20 cellular contexts compared by ENCODE assay signal in the genomic region with DNA sequence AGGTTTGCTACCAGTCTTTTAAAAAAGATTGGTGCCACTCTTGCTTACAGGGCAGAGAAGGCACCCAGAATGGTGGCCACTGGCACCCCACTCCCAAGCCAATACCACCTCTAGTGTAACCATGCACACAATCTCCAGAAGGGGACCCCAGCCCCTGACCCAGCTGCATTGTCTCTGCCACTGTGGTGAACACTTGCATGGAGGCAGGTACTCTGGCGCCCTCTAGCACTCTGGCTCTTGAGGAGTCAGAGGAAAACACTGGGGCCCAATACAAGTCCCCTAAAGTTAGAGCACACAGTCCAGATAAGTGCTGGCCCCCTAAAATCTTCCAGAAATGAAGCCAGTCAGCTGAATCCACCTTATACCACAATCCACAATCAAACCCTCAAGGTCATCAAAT. TPM values are rescaled to one million over a fixed set of nuclear protein-coding genes. Genes with fewer than 3 reads are reported as not detected.
DNase-seq lines count a peak whose midpoint lies in the region; ATAC-seq, FAIRE-seq and TF ChIP-seq lines count a peak whose summit lies in the region.
"Had no signal": no experiment of that assay in that cellular context is flagged by ENCODE, and none has a peak within 500 bp of the region (broad histone marks: within the 10 kb centered on the region; RNA-seq: fewer than 3 reads in every experiment).

No MANE protein-coding gene starts in this region.

- intact Hi-C loops in GM12878 (cut with micrococcal nuclease; ENCODE audit: unreplicated experiment) = no loop called here

- TF ChIP-seq CTCF in Loucy (conservative IDR thresholded peaks at IDR 0.05; ENCODE audit: low read length) (peak; percentile 69), GM12878 (IDR thresholded peaks at IDR 0.05 in 2 of 3, conservative IDR thresholded peaks at IDR 0.05 in 1 of 3; ENCODE audit: control insufficient read depth in 2 of 3, extremely low read depth in 1 of 3, insufficient read depth in 1 of 3, low read depth in 3 of 3, low read length in 3 of 3) (no peak)

- no peak overlapping the region for H2BK5ac ChIP-seq in mesendoderm (ENCODE audit: low read length)

- H3K23ac ChIP-seq in mesendoderm (ENCODE audit: low read length) = no peak overlapping the region

- H3K4me3 ChIP-seq in Loucy (ENCODE audit: low read length, poor library complexity, severe bottlenecking) (no peak overlapping the region), GM12878 (no peak overlapping the region), mesendoderm (ENCODE audit: low read length) (no peak overlapping the region)
- H3K4me3 ChIP-seq: SJSA1, vagina had no signal

- POLR2A ChIA-PET in GM12878 (lab: Charles Lee) = no interaction called here

- no TSS peak for BruUV-seq in GM12878 (replicated peaks; lab: Mats Ljungman, UMichigan)

- no peaks in the 10 kb centered on the region for H3K9me3 ChIP-seq in Loucy (ENCODE audit: insufficient read depth, low read depth, low read length)
- no peaks in the 10 kb centered on the region; the same call in 2 of the 3 replicates for H3K9me3 ChIP-seq in GM12878 (replicated peaks; ENCODE audit: control insufficient read depth, insufficient read depth, low read length)
- H3K9me3 ChIP-seq: SJSA1, vagina had no signal

- RAD21 ChIA-PET in GM12878 (lab: Charles Lee; ENCODE audit: unreplicated experiment) = no interaction called here

- H3F3A ChIP-seq in Loucy (ENCODE audit: low read depth) = no peaks in the 10 kb centered on the region

- H3K9me2 ChIP-seq in Loucy (replicated peaks; ENCODE audit: low read depth, low read length) = no peaks in the 10 kb centered on the region

- H2BK15ac ChIP-seq in mesendoderm (replicated peaks; ENCODE audit: low read depth) = no peak overlapping the region

- H3K79me2 ChIP-seq in Loucy (ENCODE audit: insufficient read depth, low read length) (no peaks in the 10 kb centered on the region), GM12878 (ENCODE audit: control insufficient read depth, insufficient read depth, low read length) (no peaks in the 10 kb centered on the region), mesendoderm (ENCODE audit: control insufficient read depth, insufficient read depth, low read length) (no peaks in the 10 kb centered on the region)

- peak; percentile 18 for DNase-seq in activated T-cell treated with anti-CD3 and anti-CD28 coated beads, Interleukin-2, amount 50 U/mL, for 48 hours
- DNase-seq in activated T-cell treated with anti-CD3 and anti-CD28 coated beads for 4 hours (no peak), GM12878 (ENCODE audit: low read depth, low spot score) (no peak), mesendoderm (peak; percentile 78), substantia nigra (lab: John Stamatoyannopoulos, UW) (no peak), H54 (ENCODE audit: insufficient read length, low spot score) (no peak)
- DNase-seq: activated B cell treated with CpG ODN at 0.5 μM for 24 hours; brain microvascular endothelial cell; hypothalamus; mesenchymal stem cell; NCI-H1105; occipital lobe; stimulated activated CD4-positive, alpha-beta T cell treated with anti-CD3 and anti-CD28 coated beads, Interleukin-12 subunit alpha, Interleukin-12 subunit beta, amount 100 ng/mL, for 4 hours had no signal

- H3K9ac ChIP-seq in Loucy (ENCODE audit: low read depth, low read length, poor library complexity, severe bottlenecking) = no peak overlapping the region
- H3K9ac ChIP-seq in GM12878 (ENCODE audit: control insufficient read depth, insufficient read depth, low read length) = no peak overlapping the region
- no peak overlapping the region for H3K9ac ChIP-seq in mesendoderm (ENCODE audit: low read length)

- no peak overlapping the region for H2AFZ ChIP-seq in Loucy (ENCODE audit: low read length)
- no peak overlapping the region for H2AFZ ChIP-seq in GM12878 (ENCODE audit: control insufficient read depth, low read depth, low read length)

- WGBS in GM12878 (ENCODE audit: insufficient coverage, insufficient replicate concordance, low lambda C conversion rate, missing lambda C conversion rate) = 0% methylated on average over 1 of the region's 1 CpG
- no CpG with 5 or more reads among the region's 1 CpG for WGBS in mesendoderm (ENCODE audit: extremely low coverage, insufficient coverage, low lambda C conversion rate)

- SMC1A ChIA-PET in GM12878 (lab: Charles Lee; ENCODE audit: uncharacterized antibody, unreplicated experiment) = interaction anchor here (0.9 kb wide), 1 partner anchor 10 kb away, joined by 3 read pairs; no protein-coding TSS in a partner anchor

- H3K4me1 ChIP-seq in Loucy (ENCODE audit: insufficient read depth, low read length, poor library complexity, severe bottlenecking) (no peaks in the 10 kb centered on the region), GM12878 (ENCODE audit: control insufficient read depth, insufficient read depth, low read length) (no peaks in the 10 kb centered on the region), mesendoderm (ENCODE audit: control insufficient read depth, low read depth, low read length) (no peaks in the 10 kb centered on the region)
- H3K4me1 ChIP-seq: SJSA1, vagina had no signal

- ATAC-seq in GM12878 = no peak
- ATAC-seq in HG02610 (IDR thresholded peaks at IDR 0.05; ENCODE audit: unreplicated experiment) = no peak

- FAIRE-seq in GM12878 (lab: Jason Lieb, UNC) (no peak), H54 (lab: Jason Lieb, UNC) (no peak)
- FAIRE-seq: HTR-8/SVneo had no signal

- in situ Hi-C loops in GM12878 (cut with MboI) = no loop called here

- H3K18ac ChIP-seq in mesendoderm (ENCODE audit: low read length) = no peak overlapping the region

- H2AK5ac ChIP-seq in mesendoderm (ENCODE audit: low read length) = no peak overlapping the region

- H3K4ac ChIP-seq in mesendoderm (ENCODE audit: low read depth, low read length) = no peak overlapping the region

- no peak for TF ChIP-seq POLR2A in GM12878 (IDR thresholded peaks at IDR 0.05; ENCODE audit: low read depth, low read length)
- no peak for TF ChIP-seq POLR2A in H54 (IDR thresholded peaks at IDR 0.05; ENCODE audit: low read depth, low read length)

- no peak overlapping the region for H3K27ac ChIP-seq in GM12878 (ENCODE audit: control insufficient read depth, insufficient read depth)
- no peak overlapping the region for H3K27ac ChIP-seq in mesendoderm (ENCODE audit: low read depth, low read length)
- H3K27ac ChIP-seq in substantia nigra (ENCODE audit: low read depth, low read length, poor library complexity, severe bottlenecking) = no peak overlapping the region
- H3K27ac ChIP-seq: brain microvascular endothelial cell, SJSA1, vagina had no signal

- no peak overlapping the region for H3K56ac ChIP-seq in mesendoderm (ENCODE audit: low read length)

- no peaks in the 10 kb centered on the region for H3K79me1 ChIP-seq in mesendoderm (ENCODE audit: low read length)

- 0 out of 2 replicates have a peak, but pooled peaks have one; percentile 15 for TF ChIP-seq RAD21 in GM12878 (IDR thresholded peaks at IDR 0.05; ENCODE audit: insufficient read depth, low read depth, low read length)

- H4K8ac ChIP-seq in mesendoderm (ENCODE audit: low read depth, low read length) = no peak overlapping the region

- no peaks in the 10 kb centered on the region for H3K36me3 ChIP-seq in Loucy (ENCODE audit: insufficient read depth, low read length)
- H3K36me3 ChIP-seq in GM12878 (ENCODE audit: control insufficient read depth in 2 of 2, insufficient read depth in 2 of 2, low read length in 1 of 2) = no peaks in the 10 kb centered on the region
- H3K36me3 ChIP-seq in mesendoderm (ENCODE audit: control insufficient read depth, insufficient read depth, low read length) = no peaks in the 10 kb centered on the region
- H3K36me3 ChIP-seq: brain microvascular endothelial cell, SJSA1, vagina had no signal

- no peak overlapping the region for H3K4me2 ChIP-seq in Loucy (ENCODE audit: low read depth, low read length, poor library complexity, severe bottlenecking)
- no peak overlapping the region for H3K4me2 ChIP-seq in GM12878 (ENCODE audit: control insufficient read depth, insufficient read depth)
- H3K4me2 ChIP-seq in mesendoderm (ENCODE audit: low read length) = no peak overlapping the region

- H4K5ac ChIP-seq in mesendoderm (ENCODE audit: low read length) = no peak overlapping the region

- no peak for TF ChIP-seq EP300 in GM12878 (IDR thresholded peaks at IDR 0.05; ENCODE audit: borderline replicate concordance in 1 of 2, control insufficient read depth in 1 of 2, low read depth in 2 of 2, low read length in 2 of 2)

- no peak overlapping the region for H2BK120ac ChIP-seq in mesendoderm (ENCODE audit: low read depth, low read length)

- CTCF ChIA-PET in GM12878 (lab: Yijun Ruan, JAX) = no interaction called here

- H4K20me1 ChIP-seq in Loucy (ENCODE audit: insufficient read depth, low read length, poor library complexity, severe bottlenecking) (no peaks in the 10 kb centered on the region), GM12878 (ENCODE audit: control insufficient read depth, insufficient read depth) (no peaks in the 10 kb centered on the region)

- H3K27me3 ChIP-seq in Loucy (ENCODE audit: insufficient read depth, low read length, poor library complexity, severe bottlenecking) (no peaks in the 10 kb centered on the region), GM12878 (replicated peaks in 1 of 2; ENCODE audit: control insufficient read depth in 2 of 2, insufficient read depth in 2 of 2, low read length in 1 of 2) (no peaks in the 10 kb centered on the region), mesendoderm (ENCODE audit: insufficient read depth, low read length, poor library complexity) (no peaks in the 10 kb centered on the region)
- H3K27me3 ChIP-seq: brain microvascular endothelial cell, SJSA1, vagina had no signal

RNA-seq across cellular contexts. Expression of a gene that starts 6.0 kb away (rescaled TPM):
- 0.24 and 0.31 TPM in 2 replicates for total RNA-seq in GM12878 (2013; cell fraction: nucleolus; rRNA removed)
- total RNA-seq in GM12878 (2014; rRNA removed) (not detected in 2 replicates), GM12878 (2014; rRNA removed; fragmentation: Illumina TruSeq; extraction: Trizol) (not detected in 2 replicates), GM12878 (2021) (not detected in 2 replicates)
- polyA plus RNA-seq in GM12878 (2011; ENCODE audit: low read depth) = not detected
- polyA plus RNA-seq in GM12878 (2011; rRNA removed) (0.05 and 0.07 TPM in 2 replicates), GM12878 (2014; fragmentation: Illumina TruSeq; extraction: Trizol) (not detected in 2 replicates), GM12878 (2014; fragmentation: Nextera tagmentation; extraction: Ambion mirVana) (not detected), GM12878 (2014; rRNA removed) (not detected in 2 replicates), GM12878 (2016; fragmentation: Nextera tagmentation; extraction: Ambion mirVana) (not detected)
- 0.03 and 0.04 TPM in 2 replicates for polyA plus RNA-seq in GM12878 (2011; cell fraction: cytosol; rRNA removed)
- polyA plus RNA-seq in GM12878 (2011; cell fraction: nucleus; rRNA removed) = 0.07 and 0.13 TPM in 2 replicates
- polyA plus RNA-seq in GM12878 (2012) = not detected in 2 replicates
- not detected in 2 replicates for polyA minus RNA-seq in GM12878 (2011; rRNA and poly(A)+ RNA removed)
- polyA minus RNA-seq in GM12878 (2011; cell fraction: cytosol; rRNA and poly(A)+ RNA removed) = not detected in 2 replicates
- polyA minus RNA-seq in GM12878 (2011; cell fraction: nucleus; rRNA and poly(A)+ RNA removed) = not detected in 2 replicates
- not detected for polyA plus RNA-seq in mesendoderm (2013, experiment 1 of 2)
- not detected for polyA plus RNA-seq in mesendoderm (2013, experiment 2 of 2)
- total RNA-seq: activated T-helper 2 cell treated with anti-CD3 and anti-CD28 coated beads, Interferon-gamma antibody, Interleukin-2, Interleukin-4, amounts not matched to agents 10 μg/mL and 5 μg/mL and 100 μg/mL, durations not matched to agents 14 hours and 24 hours and 36 hours; Daoy; occipital lobe; SJSA1; vagina had no signal

RNA-seq across cellular contexts. Expression of a gene that starts 24.9 kb away (rescaled TPM):
- total RNA-seq in GM12878 (2013; cell fraction: nucleolus; rRNA removed) = not detected in 2 replicates
- not detected in 2 replicates for total RNA-seq in GM12878 (2014; rRNA removed)
- not detected in 2 replicates for total RNA-seq in GM12878 (2014; rRNA removed; fragmentation: Illumina TruSeq; extraction: Trizol)
- not detected in 2 replicates for total RNA-seq in GM12878 (2021)
- polyA plus RNA-seq in GM12878 (2011; ENCODE audit: low read depth) = not detected
- polyA plus RNA-seq in GM12878 (2011; rRNA removed) = 0.04 TPM in 2 replicates
- not detected in 2 replicates for polyA plus RNA-seq in GM12878 (2011; cell fraction: cytosol; rRNA removed)
- polyA plus RNA-seq in GM12878 (2011; cell fraction: nucleus; rRNA removed) = not detected in 2 replicates
- polyA plus RNA-seq in GM12878 (2012) = not detected in 2 replicates
- not detected in 2 replicates for polyA plus RNA-seq in GM12878 (2014; fragmentation: Illumina TruSeq; extraction: Trizol)
- polyA plus RNA-seq in GM12878 (2014; fragmentation: Nextera tagmentation; extraction: Ambion mirVana) = not detected
- not detected in 2 replicates for polyA plus RNA-seq in GM12878 (2014; rRNA removed)
- polyA plus RNA-seq in GM12878 (2016; fragmentation: Nextera tagmentation; extraction: Ambion mirVana) = not detected
- not detected in 2 replicates for polyA minus RNA-seq in GM12878 (2011; rRNA and poly(A)+ RNA removed)
- not detected in 2 replicates for polyA minus RNA-seq in GM12878 (2011; cell fraction: cytosol; rRNA and poly(A)+ RNA removed)
- not detected in 2 replicates for polyA minus RNA-seq in GM12878 (2011; cell fraction: nucleus; rRNA and poly(A)+ RNA removed)
- 0.01 TPM for polyA plus RNA-seq in mesendoderm (2013, experiment 1 of 2)
- polyA plus RNA-seq in mesendoderm (2013, experiment 2 of 2) = not detected
- total RNA-seq: activated B cell treated with CpG ODN at 0.5 μM for 24 hours; activated T-helper 2 cell treated with anti-CD3 and anti-CD28 coated beads, Interferon-gamma antibody, Interleukin-2, Interleukin-4, amounts not matched to agents 10 μg/mL and 5 μg/mL and 100 μg/mL, durations not matched to agents 14 hours and 24 hours and 36 hours; Daoy; occipital lobe; SJSA1; vagina had no signal

RNA-seq across cellular contexts. Expression of a gene that starts 57.0 kb away (rescaled TPM):
- 46.3 and 46.9 TPM in 2 replicates for total RNA-seq in GM12878 (2013; cell fraction: nucleolus; rRNA removed)
- total RNA-seq in GM12878 (2014; rRNA removed) = 6.9 and 9.9 TPM in 2 replicates
- total RNA-seq in GM12878 (2014; rRNA removed; fragmentation: Illumina TruSeq; extraction: Trizol) = 15.6 and 16.0 TPM in 2 replicates
- 7.0 and 8.3 TPM in 2 replicates for total RNA-seq in GM12878 (2021)
- 3.7 TPM for polyA plus RNA-seq in GM12878 (2011; ENCODE audit: low read depth)
- polyA plus RNA-seq in GM12878 (2011; rRNA removed) = 11.8 and 18.5 TPM in 2 replicates
- 4.9 and 6.8 TPM in 2 replicates for polyA plus RNA-seq in GM12878 (2011; cell fraction: cytosol; rRNA removed)
- 15.7 and 17.3 TPM in 2 replicates for polyA plus RNA-seq in GM12878 (2011; cell fraction: nucleus; rRNA removed)
- 6.0 and 7.9 TPM in 2 replicates for polyA plus RNA-seq in GM12878 (2012)
- 8.0 and 14.9 TPM in 2 replicates for polyA plus RNA-seq in GM12878 (2014; fragmentation: Illumina TruSeq; extraction: Trizol)
- 1 to 10 TPM; 4.4 to 6.6 TPM for polyA plus RNA-seq in GM12878 (2014; fragmentation: Nextera tagmentation; extraction: Ambion mirVana)
- polyA plus RNA-seq in GM12878 (2014; rRNA removed) = 4.0 and 6.3 TPM in 2 replicates
- polyA plus RNA-seq in GM12878 (2016; fragmentation: Nextera tagmentation; extraction: Ambion mirVana) = 10 to 100 TPM in 1 of 2 experiments, 1 to 10 TPM in 1; 6.7 to 10.0 TPM
- 12.1 and 19.6 TPM in 2 replicates for polyA minus RNA-seq in GM12878 (2011; rRNA and poly(A)+ RNA removed)
- 8.7 TPM in 2 replicates for polyA minus RNA-seq in GM12878 (2011; cell fraction: cytosol; rRNA and poly(A)+ RNA removed)
- polyA minus RNA-seq in GM12878 (2011; cell fraction: nucleus; rRNA and poly(A)+ RNA removed) = 6.9 and 10.0 TPM in 2 replicates
- 7.2 TPM for polyA plus RNA-seq in mesendoderm (2013, experiment 1 of 2)
- polyA plus RNA-seq in mesendoderm (2013, experiment 2 of 2) = 8.0 TPM

Comparison
In these comparisons a context has a peak if more than half of its experiments do, and no peak if none do; other contexts are left out.
1. DNase-seq: peak in activated T-cell treated with anti-CD3 and anti-CD28 coated beads, Interleukin-2, amount 50 U/mL, for 48 hours (2 of 2) and mesendoderm (single experiment); none in activated T-cell treated with anti-CD3 and anti-CD28 coated beads for 4 hours (single experiment), GM12878 (single experiment), substantia nigra (0 of 49) and H54 (single experiment).